In the genomic region with DNA sequence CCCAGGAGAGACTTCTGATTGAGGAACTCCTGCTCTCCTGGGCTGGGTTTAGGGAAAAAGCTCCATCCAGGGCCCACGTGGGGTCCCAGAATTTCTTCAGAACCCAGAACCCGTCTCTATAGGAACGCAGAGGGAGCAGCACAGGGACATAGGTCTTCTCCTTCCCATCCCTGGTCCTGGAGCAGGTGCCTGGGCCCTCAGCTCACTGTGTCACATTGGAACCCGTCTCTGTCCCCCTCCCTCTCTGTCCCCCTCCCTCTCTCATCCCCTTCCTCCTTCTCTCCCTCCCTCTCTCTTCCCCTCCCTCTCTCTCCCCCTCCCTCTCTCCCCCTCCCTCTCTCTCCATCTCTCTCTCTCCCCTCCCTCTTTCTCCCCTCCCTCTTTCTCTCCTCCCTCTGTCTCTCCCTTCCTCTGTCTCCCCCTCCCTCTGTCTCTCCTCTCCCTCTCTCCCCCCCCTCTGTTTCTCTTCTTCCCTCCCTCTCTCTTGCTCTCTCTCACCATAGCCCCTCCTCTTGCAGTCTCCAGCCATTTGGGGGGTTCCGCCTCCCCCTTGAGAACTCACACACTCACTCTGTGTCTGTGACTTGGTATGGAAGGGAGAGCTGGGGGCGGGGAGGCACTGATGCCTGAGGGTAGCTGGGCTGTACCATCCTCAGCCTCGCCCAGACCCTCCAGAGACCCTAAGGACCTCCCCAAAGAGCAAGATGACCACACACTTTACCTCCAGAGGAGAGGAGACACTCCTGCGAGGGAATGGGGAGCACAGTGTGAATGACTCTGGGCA, we compare ENCODE assay signal across 1 cellular context.
TF ChIP-seq lines count a peak whose summit lies in the region.

No MANE protein-coding gene starts in this region.

TF ChIP-seq in GM23338, 12 proteins besides CTCF, POLR2A, EP300 and RAD21:
- TF ChIP-seq ETS1 (IDR thresholded peaks at IDR 0.05) = no peak
- TF ChIP-seq REST (IDR thresholded peaks at IDR 0.05; ENCODE audit: unreplicated experiment) = no peak
- no peak for TF ChIP-seq EZH2phosphoT487 (IDR thresholded peaks at IDR 0.05; ENCODE audit: unreplicated experiment)
- no peak for TF ChIP-seq ZNF114 (CRISPR knock-in tag; IDR thresholded peaks at IDR 0.05)
- no peak for TF ChIP-seq JUNB (IDR thresholded peaks at IDR 0.05; ENCODE audit: unreplicated experiment)
- no peak for TF ChIP-seq CREB1 (CRISPR knock-in tag; IDR thresholded peaks at IDR 0.05; ENCODE audit: low read depth)
- TF ChIP-seq, protein P1, sequence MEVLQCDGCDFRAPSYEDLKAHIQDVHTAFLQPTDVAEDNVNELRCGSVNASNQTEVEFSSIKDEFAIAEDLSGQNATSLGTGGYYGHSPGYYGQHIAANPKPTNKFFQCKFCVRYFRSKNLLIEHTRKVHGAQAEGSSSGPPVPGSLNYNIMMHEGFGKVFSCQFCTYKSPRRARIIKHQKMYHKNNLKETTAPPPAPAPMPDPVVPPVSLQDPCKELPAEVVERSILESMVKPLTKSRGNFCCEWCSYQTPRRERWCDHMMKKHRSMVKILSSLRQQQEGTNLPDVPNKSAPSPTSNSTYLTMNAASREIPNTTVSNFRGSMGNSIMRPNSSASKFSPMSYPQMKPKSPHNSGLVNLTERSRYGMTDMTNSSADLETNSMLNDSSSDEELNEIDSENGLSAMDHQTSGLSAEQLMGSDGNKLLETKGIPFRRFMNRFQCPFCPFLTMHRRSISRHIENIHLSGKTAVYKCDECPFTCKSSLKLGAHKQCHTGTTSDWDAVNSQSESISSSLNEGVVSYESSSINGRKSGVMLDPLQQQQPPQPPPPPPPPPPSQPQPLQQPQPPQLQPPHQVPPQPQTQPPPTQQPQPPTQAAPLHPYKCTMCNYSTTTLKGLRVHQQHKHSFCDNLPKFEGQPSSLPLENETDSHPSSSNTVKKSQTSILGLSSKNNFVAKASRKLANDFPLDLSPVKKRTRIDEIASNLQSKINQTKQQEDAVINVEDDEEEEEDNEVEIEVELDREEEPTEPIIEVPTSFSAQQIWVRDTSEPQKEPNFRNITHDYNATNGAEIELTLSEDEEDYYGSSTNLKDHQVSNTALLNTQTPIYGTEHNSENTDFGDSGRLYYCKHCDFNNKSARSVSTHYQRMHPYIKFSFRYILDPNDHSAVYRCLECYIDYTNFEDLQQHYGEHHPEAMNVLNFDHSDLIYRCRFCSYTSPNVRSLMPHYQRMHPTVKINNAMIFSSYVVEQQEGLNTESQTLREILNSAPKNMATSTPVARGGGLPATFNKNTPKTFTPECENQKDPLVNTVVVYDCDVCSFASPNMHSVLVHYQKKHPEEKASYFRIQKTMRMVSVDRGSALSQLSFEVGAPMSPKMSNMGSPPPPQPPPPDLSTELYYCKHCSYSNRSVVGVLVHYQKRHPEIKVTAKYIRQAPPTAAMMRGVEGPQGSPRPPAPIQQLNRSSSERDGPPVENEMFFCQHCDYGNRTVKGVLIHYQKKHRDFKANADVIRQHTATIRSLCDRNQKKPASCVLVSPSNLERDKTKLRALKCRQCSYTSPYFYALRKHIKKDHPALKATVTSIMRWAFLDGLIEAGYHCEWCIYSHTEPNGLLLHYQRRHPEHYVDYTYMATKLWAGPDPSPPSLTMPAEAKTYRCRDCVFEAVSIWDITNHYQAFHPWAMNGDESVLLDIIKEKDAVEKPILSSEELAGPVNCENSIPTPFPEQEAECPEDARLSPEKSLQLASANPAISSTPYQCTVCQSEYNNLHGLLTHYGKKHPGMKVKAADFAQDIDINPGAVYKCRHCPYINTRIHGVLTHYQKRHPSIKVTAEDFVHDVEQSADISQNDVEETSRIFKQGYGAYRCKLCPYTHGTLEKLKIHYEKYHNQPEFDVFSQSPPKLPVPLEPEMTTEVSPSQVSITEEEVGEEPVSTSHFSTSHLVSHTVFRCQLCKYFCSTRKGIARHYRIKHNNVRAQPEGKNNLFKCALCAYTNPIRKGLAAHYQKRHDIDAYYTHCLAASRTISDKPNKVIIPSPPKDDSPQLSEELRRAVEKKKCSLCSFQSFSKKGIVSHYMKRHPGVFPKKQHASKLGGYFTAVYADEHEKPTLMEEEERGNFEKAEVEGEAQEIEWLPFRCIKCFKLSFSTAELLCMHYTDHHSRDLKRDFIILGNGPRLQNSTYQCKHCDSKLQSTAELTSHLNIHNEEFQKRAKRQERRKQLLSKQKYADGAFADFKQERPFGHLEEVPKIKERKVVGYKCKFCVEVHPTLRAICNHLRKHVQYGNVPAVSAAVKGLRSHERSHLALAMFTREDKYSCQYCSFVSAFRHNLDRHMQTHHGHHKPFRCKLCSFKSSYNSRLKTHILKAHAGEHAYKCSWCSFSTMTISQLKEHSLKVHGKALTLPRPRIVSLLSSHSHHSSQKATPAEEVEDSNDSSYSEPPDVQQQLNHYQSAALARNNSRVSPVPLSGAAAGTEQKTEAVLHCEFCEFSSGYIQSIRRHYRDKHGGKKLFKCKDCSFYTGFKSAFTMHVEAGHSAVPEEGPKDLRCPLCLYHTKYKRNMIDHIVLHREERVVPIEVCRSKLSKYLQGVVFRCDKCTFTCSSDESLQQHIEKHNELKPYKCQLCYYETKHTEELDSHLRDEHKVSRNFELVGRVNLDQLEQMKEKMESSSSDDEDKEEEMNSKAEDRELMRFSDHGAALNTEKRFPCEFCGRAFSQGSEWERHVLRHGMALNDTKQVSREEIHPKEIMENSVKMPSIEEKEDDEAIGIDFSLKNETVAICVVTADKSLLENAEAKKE (CRISPR knock-in tag; IDR thresholded peaks at IDR 0.05) = no peak
- no peak for TF ChIP-seq STAT1 (IDR thresholded peaks at IDR 0.05; ENCODE audit: unreplicated experiment)
- TF ChIP-seq ZNF331 (CRISPR knock-in tag; IDR thresholded peaks at IDR 0.05; ENCODE audit: low read depth) = no peak
- TF ChIP-seq NANOG (IDR thresholded peaks at IDR 0.05; ENCODE audit: borderline replicate concordance) = no peak
- TF ChIP-seq EZH2 (IDR thresholded peaks at IDR 0.05; ENCODE audit: low read depth, unreplicated experiment) = no peak
- TF ChIP-seq POLR2AphosphoS5 (IDR thresholded peaks at IDR 0.05; ENCODE audit: low read depth) = no peak
